ENCODE assay signal across 9 cellular contexts in genomic region chr19:38736413-38737280, GRCh38. TPM values are rescaled to one million over a fixed set of nuclear protein-coding genes. Genes with fewer than 3 reads are reported as not detected.
DNase-seq lines count a peak whose midpoint lies in the region; ATAC-seq and TF ChIP-seq lines count a peak whose summit lies in the region.
"Had no signal": no experiment of that assay in that cellular context is flagged by ENCODE, and none has a peak within 500 bp of the region (broad histone marks: within the 10 kb centered on the region; RNA-seq: fewer than 3 reads in every experiment).

No MANE protein-coding gene starts in this region.

- H3K79me2 ChIP-seq in OCI-LY3 (ENCODE audit: low read length): no peaks in the 10 kb centered on the region
- H3K79me2 ChIP-seq in hepatocyte: no peaks in the 10 kb centered on the region

- DNase-seq in DMS 273 (lab: John Stamatoyannopoulos, UW; ENCODE audit: unreplicated experiment) (peak; percentile 67), DMS 273 treated with DMSO at 0.1 percent for 48 hours (lab: John Stamatoyannopoulos, UW) (no peak), hepatocyte (ENCODE audit: low spot score) (peak; percentile 93)
- DNase-seq in activated naive CD4-positive, alpha-beta T cell treated with Interleukin-2 at 50 U/mL for 16 hours: peak; percentile 62
- peak; percentile 30 to 70 (median 54) for DNase-seq in stimulated activated CD4-positive, alpha-beta T cell treated with anti-CD3 and anti-CD28 coated beads, Interleukin-1b, Interleukin-23, amount 100 ng/mL, for 24 hours (ENCODE audit: low read depth in 4 of 4, low spot score in 1 of 4)

- no peaks in the 10 kb centered on the region for H3K9me2 ChIP-seq in hepatocyte (replicated peaks; ENCODE audit: insufficient read depth)

- 3% methylated on average over 7 of the region's 36 CpGs for WGBS in hepatocyte (ENCODE audit: low lambda C conversion rate, missing lambda C conversion rate)

- H4K20me1 ChIP-seq in OCI-LY3 (ENCODE audit: insufficient read depth, low read length) (no peaks in the 10 kb centered on the region), hepatocyte (ENCODE audit: insufficient read depth, poor library complexity, severe bottlenecking) (no peaks in the 10 kb centered on the region)

- H3K4me1 ChIP-seq in OCI-LY3 (ENCODE audit: low read length) (peaks cover 19% of the 10 kb centered on the region), hepatocyte (ENCODE audit: insufficient read depth) (peaks cover 5% of the 10 kb centered on the region)

- H3K27ac ChIP-seq in OCI-LY3 (ENCODE audit: low read length): no peak overlapping the region
- peak overlapping the region; percentile 82 for H3K27ac ChIP-seq in hepatocyte

- H3K4me3 ChIP-seq in OCI-LY3 (ENCODE audit: low read length) (peak overlapping the region; percentile 64; the same call in 1 of the 2 replicates), hepatocyte (peak overlapping the region; percentile 29)

- H3K27me3 ChIP-seq in OCI-LY3 (ENCODE audit: low read depth, low read length) (no peaks in the 10 kb centered on the region), hepatocyte (no peaks in the 10 kb centered on the region)

- H3K36me3 ChIP-seq in OCI-LY3 (replicated peaks; ENCODE audit: low read depth, low read length) (peaks cover 6% of the 10 kb centered on the region), hepatocyte (replicated peaks; ENCODE audit: insufficient read depth, low read depth) (no peaks in the 10 kb centered on the region)

- TF ChIP-seq CTCF in OCI-LY3 (IDR thresholded peaks at IDR 0.05; ENCODE audit: low read depth, low read length): no peak
- TF ChIP-seq CTCF in hepatocyte (IDR thresholded peaks at IDR 0.05; ENCODE audit: poor library complexity): no peak

- H3K9ac ChIP-seq in OCI-LY3 (ENCODE audit: low read length): no peak overlapping the region

- ATAC-seq in HG03175 (IDR thresholded peaks at IDR 0.05; ENCODE audit: unreplicated experiment) (no peak), HG02759 (IDR thresholded peaks at IDR 0.05; ENCODE audit: unreplicated experiment) (no peak)

- H3K9me3 ChIP-seq in OCI-LY3 (ENCODE audit: insufficient read depth, low read length): no peaks in the 10 kb centered on the region
- H3K9me3 ChIP-seq in hepatocyte (ENCODE audit: low read depth): no peaks in the 10 kb centered on the region

- peak overlapping the region; percentile 66 for H3K4me2 ChIP-seq in OCI-LY3 (ENCODE audit: low read length)
- H3K4me2 ChIP-seq in hepatocyte: peak overlapping the region; percentile 81

- H2AFZ ChIP-seq in OCI-LY3 (ENCODE audit: low read depth, low read length): no peak overlapping the region
- peak overlapping the region; percentile 35 for H2AFZ ChIP-seq in hepatocyte

RNA-seq across cellular contexts. Expression of gene CAPN12, which starts 7.6 kb away (rescaled TPM):
- total RNA-seq in hepatocyte: 12.5 and 26.6 TPM in 2 replicates
- 24.3 and 38.9 TPM in 2 replicates for polyA plus RNA-seq in hepatocyte

RNA-seq across cellular contexts. Expression of gene LGALS7, which starts 36.7 kb away (rescaled TPM):
- total RNA-seq in hepatocyte: not detected in 2 replicates
- polyA plus RNA-seq in hepatocyte: 1.2 TPM in 2 replicates
- total RNA-seq: activated naive CD4-positive, alpha-beta T cell treated with anti-CD3 and anti-CD28 coated beads, Interleukin-2, amount 50 U/mL, for 72 hours had no signal

RNA-seq across cellular contexts. Expression of gene LGALS7B, which starts 52.4 kb away (rescaled TPM):
- 0.64 TPM in 1 of 2 replicates, not detected in the other for total RNA-seq in hepatocyte
- polyA plus RNA-seq in hepatocyte: 0.72 TPM in 1 of 2 replicates, not detected in the other
- total RNA-seq: activated naive CD4-positive, alpha-beta T cell treated with anti-CD3 and anti-CD28 coated beads, Interleukin-2, amount 50 U/mL, for 72 hours had no signal
